9 cellular contexts compared by ENCODE assay signal in the genomic region with DNA sequence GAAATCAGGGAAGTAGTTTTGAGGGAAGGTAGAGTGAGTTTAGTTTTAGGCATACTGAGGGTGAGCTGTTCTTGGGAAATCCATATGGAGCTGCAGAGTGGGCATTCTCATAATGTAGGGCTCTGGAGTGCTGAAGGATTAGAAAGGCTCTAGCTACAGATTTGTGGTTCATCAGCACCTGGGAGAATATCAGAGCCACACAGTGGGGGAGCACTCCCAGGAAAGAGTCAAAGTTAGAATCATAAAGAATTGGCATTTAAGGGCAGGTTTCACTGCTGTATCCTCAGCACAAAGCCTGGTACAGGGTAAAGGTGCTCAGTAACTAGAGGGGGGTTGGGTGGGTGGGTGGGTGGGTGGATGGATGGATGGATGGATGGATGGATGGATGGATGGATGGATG. TPM values are rescaled to one million over a fixed set of nuclear protein-coding genes. Genes with fewer than 3 reads are reported as not detected.
"Had no signal": no experiment of that assay in that cellular context is flagged by ENCODE, and none has a peak within 500 bp of the region (broad histone marks: within the 10 kb centered on the region; RNA-seq: fewer than 3 reads in every experiment).

No MANE protein-coding gene starts in this region.

- H3K9me3 Mint-ChIP-seq: IgD-negative memory B cell had no signal

- H3K27ac ChIP-seq: HL-60 had no signal

- H3K36me3 Mint-ChIP-seq: IgD-negative memory B cell had no signal

- DNase-seq: IMR-90, KBM-7, KG1 had no signal

- ATAC-seq: HepG2, K562 had no signal

- H3K4me3 Mint-ChIP-seq: IgD-negative memory B cell had no signal

- H3K4me3 ChIP-seq: K562 had no signal

RNA-seq across cellular contexts. Expression of a gene that starts 52.5 kb away (rescaled TPM):
- total RNA-seq: HepG2, HT-29, HT1080, IMR-90, K562 had no signal
- polyA plus RNA-seq: HepG2, IgD-negative memory B cell, IMR-90, K562 had no signal
